1 cellular context compared by ENCODE assay signal in the genomic region with DNA sequence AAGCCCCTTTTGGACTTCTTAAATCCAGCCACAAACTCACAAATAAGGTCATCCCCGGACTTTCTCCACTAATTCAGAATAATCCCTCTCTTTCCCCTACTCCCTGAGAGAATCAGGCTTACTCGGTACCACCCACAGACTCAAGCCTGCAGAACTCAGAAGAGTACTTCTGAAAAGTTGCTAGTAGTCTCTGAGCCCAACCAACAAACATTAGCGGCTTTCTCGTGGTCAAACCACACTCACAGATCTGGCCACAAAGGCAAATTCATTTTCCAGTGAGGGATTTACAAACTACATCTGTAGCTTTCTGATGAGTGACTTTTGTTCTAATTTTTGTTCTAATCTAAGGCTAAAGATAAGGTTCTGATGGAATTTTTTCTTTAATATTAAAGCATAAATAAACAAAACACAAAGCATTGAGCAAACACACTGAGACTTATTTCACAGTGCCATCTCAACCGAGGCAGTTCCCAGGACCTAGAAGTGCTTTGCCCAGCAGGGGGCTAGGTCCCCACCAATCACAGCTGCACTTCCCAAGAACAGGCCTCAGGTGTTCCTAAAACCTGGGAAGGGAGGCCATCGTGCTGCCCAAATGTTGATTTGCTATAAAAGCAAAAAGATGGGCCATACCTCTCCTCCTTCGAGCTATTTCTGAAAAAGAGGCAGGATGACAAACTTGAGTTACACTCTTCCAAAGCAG.
TF ChIP-seq lines count a peak whose summit lies in the region.

No MANE protein-coding gene starts in this region.

TF ChIP-seq in K562, 482 proteins besides CTCF, POLR2A, EP300 and RAD21 (continued from another document):
- TF ChIP-seq, protein P1, sequence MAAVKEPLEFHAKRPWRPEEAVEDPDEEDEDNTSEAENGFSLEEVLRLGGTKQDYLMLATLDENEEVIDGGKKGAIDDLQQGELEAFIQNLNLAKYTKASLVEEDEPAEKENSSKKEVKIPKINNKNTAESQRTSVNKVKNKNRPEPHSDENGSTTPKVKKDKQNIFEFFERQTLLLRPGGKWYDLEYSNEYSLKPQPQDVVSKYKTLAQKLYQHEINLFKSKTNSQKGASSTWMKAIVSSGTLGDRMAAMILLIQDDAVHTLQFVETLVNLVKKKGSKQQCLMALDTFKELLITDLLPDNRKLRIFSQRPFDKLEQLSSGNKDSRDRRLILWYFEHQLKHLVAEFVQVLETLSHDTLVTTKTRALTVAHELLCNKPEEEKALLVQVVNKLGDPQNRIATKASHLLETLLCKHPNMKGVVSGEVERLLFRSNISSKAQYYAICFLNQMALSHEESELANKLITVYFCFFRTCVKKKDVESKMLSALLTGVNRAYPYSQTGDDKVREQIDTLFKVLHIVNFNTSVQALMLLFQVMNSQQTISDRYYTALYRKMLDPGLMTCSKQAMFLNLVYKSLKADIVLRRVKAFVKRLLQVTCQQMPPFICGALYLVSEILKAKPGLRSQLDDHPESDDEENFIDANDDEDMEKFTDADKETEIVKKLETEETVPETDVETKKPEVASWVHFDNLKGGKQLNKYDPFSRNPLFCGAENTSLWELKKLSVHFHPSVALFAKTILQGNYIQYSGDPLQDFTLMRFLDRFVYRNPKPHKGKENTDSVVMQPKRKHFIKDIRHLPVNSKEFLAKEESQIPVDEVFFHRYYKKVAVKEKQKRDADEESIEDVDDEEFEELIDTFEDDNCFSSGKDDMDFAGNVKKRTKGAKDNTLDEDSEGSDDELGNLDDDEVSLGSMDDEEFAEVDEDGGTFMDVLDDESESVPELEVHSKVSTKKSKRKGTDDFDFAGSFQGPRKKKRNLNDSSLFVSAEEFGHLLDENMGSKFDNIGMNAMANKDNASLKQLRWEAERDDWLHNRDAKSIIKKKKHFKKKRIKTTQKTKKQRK (IDR thresholded peaks at IDR 0.05; ENCODE audit: borderline replicate concordance, low read depth, low read length) = no peak
- TF ChIP-seq YBX1 (IDR thresholded peaks at IDR 0.05) = no peak
TF ChIP-seq in K562: peak in this region for 0.
